9 cellular contexts compared by ENCODE assay signal in genomic region chr2:151290467-151290866, GRCh38. TPM values are rescaled to one million over a fixed set of nuclear protein-coding genes. Genes with fewer than 3 reads are reported as not detected.
DNase-seq lines count a peak whose midpoint lies in the region; ATAC-seq, FAIRE-seq and TF ChIP-seq lines count a peak whose summit lies in the region.
"Had no signal": no experiment of that assay in that cellular context is flagged by ENCODE, and none has a peak within 500 bp of the region (broad histone marks: within the 10 kb centered on the region; RNA-seq: fewer than 3 reads in every experiment).

No MANE protein-coding gene starts in this region.

- H3K4me1 Mint-ChIP-seq in WTC11: peaks cover 16% of the 10 kb centered on the region

- H3K79me2 ChIP-seq in HCT116 (ENCODE audit: insufficient read depth, low read length): no peaks in the 10 kb centered on the region

- 51 to 79% (median 63%) methylated on average over 2 of the region's 2 CpGs for WGBS in small intestine, 3 donors

- H3K9me2 ChIP-seq in HCT116 (ENCODE audit: insufficient read depth): no peaks in the 10 kb centered on the region

- CTCF ChIA-PET in HCT116 (lab: Charles Lee) (no interaction called here), WTC11 (lab: Charles Lee) (no interaction called here)

- H3K4me3 Mint-ChIP-seq in WTC11: peak overlapping the region; percentile 66

- TF ChIP-seq RAD21 in HCT116 (IDR thresholded peaks at IDR 0.05; ENCODE audit: low read depth): no peak

- TF ChIP-seq CTCF in HCT116 (IDR thresholded peaks at IDR 0.05 in 2 of 3, conservative IDR thresholded peaks at IDR 0.05 in 1 of 3; ENCODE audit: borderline replicate concordance in 1 of 3, insufficient read depth in 1 of 3, low read depth in 2 of 3, low read length in 2 of 3) (no peak), WTC11 (IDR thresholded peaks at IDR 0.05) (no peak), foreskin fibroblast (IDR thresholded peaks at IDR 0.05; ENCODE audit: low read depth, low read length) (no peak)

- peak overlapping the region; percentile 75 for H3K9ac ChIP-seq in HCT116 (ENCODE audit: low read length)

- no TSS peak for BruUV-seq in HCT116 (replicated peaks; lab: Mats Ljungman, UMichigan)

- no peak overlapping the region; the same call in 1 of the 2 replicates for H3K27ac ChIP-seq in HCT116 (ENCODE audit: low read depth, low read length)
- peak overlapping the region; percentile 97 to 100 for H3K27ac ChIP-seq in small intestine (ENCODE audit: low read depth in 1 of 2, low read length in 1 of 2)

- no peaks in the 10 kb centered on the region; the same call in 1 of the 2 replicates for H3K36me3 Mint-ChIP-seq in WTC11

- peak overlapping the region; percentile 100 for H2AFZ ChIP-seq in HCT116 (ENCODE audit: low read depth, low read length, poor library complexity, severe bottlenecking)

- FAIRE-seq in small intestine (lab: Jason Lieb, UNC): no peak

- H3K4me3 ChIP-seq in HCT116 (replicated peaks in 1 of 2; ENCODE audit: low read depth in 1 of 2, low read length in 2 of 2): peak overlapping the region in 1 of 2 experiments; percentile 70; a peak in 2 of 4 replicates
- peak overlapping the region; percentile 61 to 67 for H3K4me3 ChIP-seq in foreskin fibroblast (ENCODE audit: low read depth in 1 of 2, low read length in 2 of 2)
- peak overlapping the region; percentile 82 to 84 for H3K4me3 ChIP-seq in small intestine (ENCODE audit: low read depth in 1 of 2, low read length in 2 of 2)

- H4K20me1 ChIP-seq in HCT116 (ENCODE audit: insufficient read depth): no peaks in the 10 kb centered on the region

- intact Hi-C loops in HCT116 (cut with micrococcal nuclease): no loop called here

- H3K4me2 ChIP-seq in HCT116 (ENCODE audit: low read length): peak overlapping the region; percentile 84

- DNase-seq in HCT116 (ENCODE audit: low read depth, low spot score) (no peak), WTC11 (ENCODE audit: low spot score) (no peak), foreskin fibroblast (no peak), small intestine (peak; percentile 20), islet precursor cell (no peak)
- DNase-seq: NCI-H1105 had no signal

- H3K27me3 ChIP-seq in HCT116 (ENCODE audit: insufficient read depth, low read length): no peaks in the 10 kb centered on the region
- no peaks in the 10 kb centered on the region for H3K27me3 ChIP-seq in small intestine (ENCODE audit: control insufficient read depth in 2 of 2, insufficient read depth in 2 of 2, low read length in 2 of 2)

- H3K27ac Mint-ChIP-seq in WTC11: no peak overlapping the region

- TF ChIP-seq POLR2A in HCT116 (IDR thresholded peaks at IDR 0.05; ENCODE audit: borderline replicate concordance, extremely low read depth, insufficient read depth, insufficient read length): no peak

- no peaks in the 10 kb centered on the region for H3K36me3 ChIP-seq in HCT116 (ENCODE audit: control insufficient read depth in 1 of 2, insufficient read depth in 2 of 2, low read length in 2 of 2)
- H3K36me3 ChIP-seq in small intestine (ENCODE audit: control insufficient read depth in 2 of 2, insufficient read depth in 2 of 2, low read length in 2 of 2): no peaks in the 10 kb centered on the region

- ATAC-seq in HCT116: no peak
- no peak for ATAC-seq in WTC11
- no peak for ATAC-seq in HG03342 (IDR thresholded peaks at IDR 0.05; ENCODE audit: unreplicated experiment)
- no peak for ATAC-seq in GM21717 (IDR thresholded peaks at IDR 0.05; ENCODE audit: unreplicated experiment)
- ATAC-seq in GM19351 (IDR thresholded peaks at IDR 0.05; ENCODE audit: unreplicated experiment): no peak

- H3K4me1 ChIP-seq in HCT116 (ENCODE audit: control insufficient read depth in 1 of 2, insufficient read depth in 2 of 2, low read length in 2 of 2) (peaks cover 7 to 20% of the 10 kb centered on the region in 2 experiments; a peak in 3 of 4 replicates), small intestine (ENCODE audit: control insufficient read depth in 2 of 2, insufficient read depth in 1 of 2, low read depth in 1 of 2, low read length in 1 of 2) (peaks cover 0 to 6% of the 10 kb centered on the region in 2 donors)

- POLR2A ChIA-PET in HCT116 (lab: Charles Lee): no interaction called here
- POLR2A ChIA-PET in WTC11 (lab: Charles Lee): interaction anchor here (0.6 kb wide), 1 partner anchor 85 kb away, joined by 4 read pairs; no protein-coding TSS in a partner anchor

- H3K9me3 Mint-ChIP-seq in WTC11: peaks cover 5% of the 10 kb centered on the region; the same call in 1 of the 2 replicates

- H3K27me3 Mint-ChIP-seq in WTC11 (ENCODE audit: low read depth): peaks cover 6% of the 10 kb centered on the region

- H3K9me3 ChIP-seq in HCT116 (ENCODE audit: control insufficient read depth in 1 of 2, insufficient read depth in 1 of 2, low read depth in 1 of 2, low read length in 2 of 2) (no peaks in the 10 kb centered on the region), small intestine (ENCODE audit: control insufficient read depth, low read depth) (no peaks in the 10 kb centered on the region)

- RAD21 ChIA-PET in HCT116 (lab: Charles Lee; ENCODE audit: low non-redundant PET in 1 of 2, low total read pairs in 2 of 2, uncharacterized antibody in 2 of 2, unreplicated experiment in 2 of 2): interaction anchor here in 1 of 2 experiments (0.7 kb wide), 1 partner anchor 51 kb away, joined by 4 read pairs; no protein-coding TSS in a partner anchor

TF ChIP-seq in HCT116, 20 proteins besides CTCF, POLR2A, EP300 and RAD21 (continues in another document):
- no peak for TF ChIP-seq POLR2AphosphoS5 (IDR thresholded peaks at IDR 0.05; ENCODE audit: low read depth, low read length)
- no peak for TF ChIP-seq CBX3 (IDR thresholded peaks at IDR 0.05; ENCODE audit: low read depth)
- TF ChIP-seq TCF7L2 (IDR thresholded peaks at IDR 0.05; ENCODE audit: borderline replicate concordance, extremely low read depth, insufficient read depth, insufficient read length): no peak
- TF ChIP-seq MAX (IDR thresholded peaks at IDR 0.05): no peak
- no peak for TF ChIP-seq JUND (IDR thresholded peaks at IDR 0.05)
- no peak for TF ChIP-seq EZH2 (IDR thresholded peaks at IDR 0.05)

TF ChIP-seq in WTC11, 78 proteins besides CTCF, POLR2A, EP300 and RAD21:
- peak; percentile 29; the same call in 1 of the 2 replicates for TF ChIP-seq ZNF121 (CRISPR knock-in tag; IDR thresholded peaks at IDR 0.05)
- TF ChIP-seq ARID4B (CRISPR knock-in tag; IDR thresholded peaks at IDR 0.05; ENCODE audit: borderline replicate concordance): no peak
- no peak for TF ChIP-seq SMAD3 (CRISPR knock-in tag; IDR thresholded peaks at IDR 0.05; ENCODE audit: borderline replicate concordance)

RNA-seq across cellular contexts. Expression of gene NMI, which starts 1.0 kb away (rescaled TPM):
- total RNA-seq in HCT116 (2021; ENCODE audit: unreplicated experiment) (3.4 TPM), WTC11 (2021) (3.4 to 4.3 TPM (median 3.7 TPM) in 3 replicates)
- 2.2 and 3.2 TPM in 2 replicates for polyA plus RNA-seq in HCT116 (2012)
- 10 to 100 TPM; 26.7 to 36.2 (median 31.1) TPM for polyA plus RNA-seq in small intestine

RNA-seq across cellular contexts. Expression of gene RBM43, which starts 28.8 kb away (rescaled TPM):
- total RNA-seq in HCT116 (2021; ENCODE audit: unreplicated experiment): 3.3 TPM
- polyA plus RNA-seq in HCT116 (2012): 0.97 and 1.3 TPM in 2 replicates
- 2.8 to 3.3 TPM (median 2.9 TPM) in 3 replicates for total RNA-seq in WTC11 (2021)
- 1 to 10 TPM in 2 of 3 donors, under 1 TPM in 1; 0.81 to 3.4 (median 1.1) TPM for polyA plus RNA-seq in small intestine
